In genomic region chr3:145807990-145808389, GRCh38 we compare ENCODE assay signal across 9 cellular contexts.
A peak's percentile ranks its signal among the peaks of the same experiment; 100 is the strongest.
DNase-seq lines count a peak whose midpoint lies in the region; ATAC-seq and TF ChIP-seq lines count a peak whose summit lies in the region.
"Had no signal": no experiment of that assay in that cellular context is flagged by ENCODE, and none has a peak within 500 bp of the region (broad histone marks: within the 10 kb centered on the region; RNA-seq: fewer than 3 reads in every experiment).

No MANE protein-coding gene starts in this region.

- peaks cover 13% of the 10 kb centered on the region for H3K4me1 Mint-ChIP-seq in type B pancreatic cell (ENCODE audit: unreplicated experiment)
- H3K4me1 Mint-ChIP-seq: CD4-positive, CD25-positive, alpha-beta regulatory T cell had no signal

- ATAC-seq in HG03521 (IDR thresholded peaks at IDR 0.05; ENCODE audit: unreplicated experiment), result no peak
- no peak for ATAC-seq in omental fat pad (ENCODE audit: low FRiP score)

- no peaks in the 10 kb centered on the region for H3K36me3 Mint-ChIP-seq in type B pancreatic cell
- H3K36me3 Mint-ChIP-seq: CD4-positive, CD25-positive, alpha-beta regulatory T cell had no signal

- H3K9me3 Mint-ChIP-seq in type B pancreatic cell, result no peaks in the 10 kb centered on the region

- H3K4me3 Mint-ChIP-seq in type B pancreatic cell, result no peak overlapping the region
- H3K4me3 Mint-ChIP-seq: CD4-positive, CD25-positive, alpha-beta regulatory T cell had no signal

- TF ChIP-seq CTCF in type B pancreatic cell (conservative IDR thresholded peaks at IDR 0.05) (peak; percentile 66), omental fat pad (IDR thresholded peaks at IDR 0.05) (no peak)

- DNase-seq in SHP77 (lab: John Stamatoyannopoulos, UW) (peak; percentile 28 to 47), SHP77 treated with DMSO at 0.1 percent for 48 hours (lab: John Stamatoyannopoulos, UW) (no peak), NCI-H69 (lab: John Stamatoyannopoulos, UW) (peak; percentile 1), fibroblast of the conjunctiva (ENCODE audit: low read depth) (peak; percentile 5), type B pancreatic cell (ENCODE audit: extremely low spot score, unreplicated experiment) (no peak), omental fat pad (ENCODE audit: low spot score) (no peak)
- DNase-seq in stimulated activated CD4-positive, alpha-beta T cell treated with anti-CD3 and anti-CD28 coated beads, Interleukin-15, amount 100 ng/mL, for 24 hours, result no peak
- DNase-seq: CD4-positive, CD25-positive, alpha-beta regulatory T cell had no signal

- H3K27me3 Mint-ChIP-seq in type B pancreatic cell, result no peaks in the 10 kb centered on the region
- H3K27me3 Mint-ChIP-seq: CD4-positive, CD25-positive, alpha-beta regulatory T cell had no signal

- H3K27ac Mint-ChIP-seq in type B pancreatic cell, result no peak overlapping the region
- H3K27ac Mint-ChIP-seq: CD4-positive, CD25-positive, alpha-beta regulatory T cell had no signal

Comparison
In these comparisons a context has a peak if more than half of its experiments do, and no peak if none do; other contexts are left out.
1. DNase-seq: peak in SHP77 (2 of 2), NCI-H69 (single experiment) and fibroblast of the conjunctiva (single experiment); none in SHP77 treated with DMSO at 0.1 percent for 48 hours (single experiment), type B pancreatic cell (single experiment), stimulated activated CD4-positive, alpha-beta T cell treated with anti-CD3 and anti-CD28 coated beads, Interleukin-15, amount 100 ng/mL, for 24 hours (single experiment) and omental fat pad (single experiment).